Comparison of ENCODE assay signal across 23 cellular contexts in genomic region chr15:52786436-52787122, GRCh38. TPM values are rescaled to one million over a fixed set of nuclear protein-coding genes. Genes with fewer than 3 reads are reported as not detected.
DNase-seq lines count a peak whose midpoint lies in the region; ATAC-seq, FAIRE-seq and TF ChIP-seq lines count a peak whose summit lies in the region.
"Had no signal": no experiment of that assay in that cellular context is flagged by ENCODE, and none has a peak within 500 bp of the region (broad histone marks: within the 10 kb centered on the region; RNA-seq: fewer than 3 reads in every experiment).

No MANE protein-coding gene starts in this region.

- H3K4me1 Mint-ChIP-seq in activated CD4-positive, alpha-beta T cell treated with anti-CD3 and anti-CD28 coated beads, Interleukin-2, amount 10 ng/mL, durations not matched to agents 24 days and 14 days = peaks cover 10% of the 10 kb centered on the region
- H3K4me1 Mint-ChIP-seq in brain = peaks cover 49% of the 10 kb centered on the region

- H3K36me3 ChIP-seq in pancreas (no peaks in the 10 kb centered on the region), adrenal gland (replicated peaks in 1 of 2) (no peaks in the 10 kb centered on the region)
- H3K36me3 ChIP-seq: left lung, SJSA1 had no signal

- TF ChIP-seq CTCF in brain (conservative IDR thresholded peaks at IDR 0.05) = no peak
- no peak for TF ChIP-seq CTCF in pancreas (IDR thresholded peaks at IDR 0.05)
- no peak for TF ChIP-seq CTCF in adrenal gland (IDR thresholded peaks at IDR 0.05)

- H3K4me1 ChIP-seq in pancreas (peaks cover under 1 to 6% (median 5%) of the 10 kb centered on the region in 3 donors), adrenal gland (replicated peaks in 1 of 2) (peaks cover 0 to 9% of the 10 kb centered on the region in 2 donors)

- no peak for FAIRE-seq in pancreas (lab: Jason Lieb, UNC)
- FAIRE-seq: colon, endothelial cell of umbilical vein, GM12878 had no signal

- H3K9me3 ChIP-seq in pancreas (no peaks in the 10 kb centered on the region), adrenal gland (replicated peaks in 1 of 3) (no peaks in the 10 kb centered on the region)
- H3K9me3 ChIP-seq: left lung had no signal

- H3K4me3 ChIP-seq in pancreas (peak overlapping the region; percentile 44 to 70 (median 56)), adrenal gland (no peak overlapping the region)
- H3K4me3 ChIP-seq: GM12878, left lung, SJSA1 had no signal

- ATAC-seq in left lobe of liver = peak; percentile 46
- peak in 3 of 4 donors; percentile 1 to 8 (median 3) for ATAC-seq in pancreas
- ATAC-seq in GM18873 (IDR thresholded peaks at IDR 0.05; ENCODE audit: low FRiP score, unreplicated experiment) = no peak
- ATAC-seq: GM12878, left lung, Panc1 had no signal

- peak overlapping the region; percentile 60 for H3K27ac Mint-ChIP-seq in activated CD4-positive, alpha-beta T cell treated with anti-CD3 and anti-CD28 coated beads, Interleukin-2, amount 10 ng/mL, durations not matched to agents 24 days and 14 days
- no peak overlapping the region for H3K27ac Mint-ChIP-seq in brain

- peaks cover 78% of the 10 kb centered on the region for H3K27me3 Mint-ChIP-seq in activated CD4-positive, alpha-beta T cell treated with anti-CD3 and anti-CD28 coated beads, Interleukin-2, amount 10 ng/mL, durations not matched to agents 24 days and 14 days
- H3K27me3 Mint-ChIP-seq in brain = peaks cover 100% of the 10 kb centered on the region

- DNase-seq in activated CD4-positive, alpha-beta T cell treated with anti-CD3 and anti-CD28 coated beads, Interleukin-2, amount 10 ng/mL, durations not matched to agents 24 days and 14 days = no peak
- no peak for DNase-seq in activated CD4-positive, alpha-beta T cell treated with anti-CD3 and anti-CD28 coated beads for 48 hours
- DNase-seq in left lobe of liver (ENCODE audit: low spot score) = peak; percentile 91
- DNase-seq in pancreas = peak in 5 of 6 donors; percentile 44 to 69 (median 63)
- no peak for DNase-seq in activated gamma-delta T cell treated with Interleukin-2 at 50 U/mL for 16 hours
- no peak for DNase-seq in adrenal gland
- DNase-seq: 8988T; activated naive CD4-positive, alpha-beta T cell treated with anti-CD3 and anti-CD28 coated beads, Interleukin-2, amount 10 ng/mL, durations not matched to agents 7 days and 5 days; Calu3; GDM1; hypothalamus; NCI-H187; NCI-H226; T-helper 9 cell had no signal

- H3K27me3 ChIP-seq in pancreas (no peaks in the 10 kb centered on the region), adrenal gland (peaks cover 84% of the 10 kb centered on the region)

- no peaks in the 10 kb centered on the region for H3K9me3 Mint-ChIP-seq in activated CD4-positive, alpha-beta T cell treated with anti-CD3 and anti-CD28 coated beads, Interleukin-2, amount 10 ng/mL, durations not matched to agents 24 days and 14 days
- peaks cover 0 to 4% (median 0%) of the 10 kb centered on the region in 5 experiments for H3K9me3 Mint-ChIP-seq in brain
- H3K9me3 Mint-ChIP-seq: activated naive CD4-positive, alpha-beta T cell treated with anti-CD3 and anti-CD28 coated beads, Interleukin-2, amount 10 ng/mL, durations not matched to agents 7 days and 5 days had no signal

- intact Hi-C loops in activated CD4-positive, alpha-beta T cell treated with anti-CD3 and anti-CD28 coated beads, Interleukin-2, amount 10 ng/mL, durations not matched to agents 24 days and 14 days (cut with micrococcal nuclease) = no loop called here
- intact Hi-C loops in pancreas (cut with DNase I) (loop anchor here in 1 of 3 donors (10.0 kb wide), 1 partner anchor 668 kb away; no protein-coding TSS in a partner anchor), adrenal gland (cut with DNase I) (loop anchor here in 1 of 2 donors (10.0 kb wide), 1 partner anchor 408 kb away; no protein-coding TSS in a partner anchor)

- TF ChIP-seq POLR2A in adrenal gland (IDR thresholded peaks at IDR 0.05) = no peak

- no peak overlapping the region for H3K4me3 Mint-ChIP-seq in activated CD4-positive, alpha-beta T cell treated with anti-CD3 and anti-CD28 coated beads, Interleukin-2, amount 10 ng/mL, durations not matched to agents 24 days and 14 days
- peak overlapping the region; percentile 64 to 93 (median 78) for H3K4me3 Mint-ChIP-seq in brain
- H3K4me3 Mint-ChIP-seq: activated naive CD4-positive, alpha-beta T cell treated with anti-CD3 and anti-CD28 coated beads, Interleukin-2, amount 10 ng/mL, durations not matched to agents 7 days and 5 days had no signal

- H3K27ac ChIP-seq in pancreas (peak overlapping the region; percentile 86 to 92 (median 88)), adrenal gland (no peak overlapping the region)
- H3K27ac ChIP-seq: left lung, SJSA1 had no signal

- 2 to 3% methylated on average over 27 to 28 of the region's 28 CpGs for WGBS in pancreas, 2 donors
- WGBS in adrenal gland, 4 donors = 9 to 13% (median 10%) methylated on average over 11 to 28 of the region's 28 CpGs

- H3K36me3 Mint-ChIP-seq in activated CD4-positive, alpha-beta T cell treated with anti-CD3 and anti-CD28 coated beads, Interleukin-2, amount 10 ng/mL, durations not matched to agents 24 days and 14 days (ENCODE audit: low read depth) = peaks cover 4% of the 10 kb centered on the region
- no peaks in the 10 kb centered on the region for H3K36me3 Mint-ChIP-seq in brain
- H3K36me3 Mint-ChIP-seq: activated naive CD4-positive, alpha-beta T cell treated with anti-CD3 and anti-CD28 coated beads, Interleukin-2, amount 10 ng/mL, durations not matched to agents 7 days and 5 days had no signal

RNA-seq across cellular contexts. Expression of gene ONECUT1, which starts 3.6 kb away (rescaled TPM):
- total RNA-seq in activated CD4-positive, alpha-beta T cell treated with anti-CD3 and anti-CD28 coated beads, Interleukin-2, amount 10 ng/mL, durations not matched to agents 24 days and 14 days = not detected in 2 replicates
- polyA plus RNA-seq in brain (ENCODE audit: insufficient read depth, low read depth, low replicate concordance) (not detected), pancreas (10 to 100 TPM in 1 of 2 donors, 1 to 10 TPM in 1; 8.0 to 36.2 TPM), adrenal gland (not detected)
- total RNA-seq in left lobe of liver (63.0 TPM), pancreas (10 to 100 TPM; 30.4 to 56.2 (median 37.7) TPM), adrenal gland (under 1 TPM in 1 of 8 donors, not detected in 7; 0.18 TPM)
- total RNA-seq: endothelial cell of umbilical vein, left lung, SJSA1 had no signal
- polyA plus RNA-seq: BJ, endothelial cell of umbilical vein, GM12878 had no signal

Comparison
In these comparisons a context has a peak if more than half of its experiments do, and no peak if none do; other contexts are left out.
1. DNase-seq: peak in left lobe of liver (single experiment) and pancreas (5 of 6); none in activated CD4-positive, alpha-beta T cell treated with anti-CD3 and anti-CD28 coated beads, Interleukin-2, amount 10 ng/mL, durations not matched to agents 24 days and 14 days (single experiment), activated CD4-positive, alpha-beta T cell treated with anti-CD3 and anti-CD28 coated beads for 48 hours (single experiment), activated gamma-delta T cell treated with Interleukin-2 at 50 U/mL for 16 hours (single experiment) and adrenal gland (0 of 7).
2. H3K27ac ChIP-seq: peak in pancreas (4 of 4); none in adrenal gland (0 of 5).
3. H3K4me3 ChIP-seq: peak in pancreas (4 of 4); none in adrenal gland (0 of 4).
4. RNA of gene ONECUT1, which starts 3.6 kb away (total RNA-seq): 63.0 TPM in left lobe of liver (single experiment) and 30.4 to 56.2 TPM in pancreas; not detected in activated CD4-positive, alpha-beta T cell treated with anti-CD3 and anti-CD28 coated beads, Interleukin-2, amount 10 ng/mL, durations not matched to agents 24 days and 14 days and 0.18 TPM in adrenal gland; every median in the first group is over 10 times any median in the second.